Comparison of ENCODE assay signal across 9 cellular contexts in genomic region chr10:114874827-114875541, GRCh38. TPM values are rescaled to one million over a fixed set of nuclear protein-coding genes. Genes with fewer than 3 reads are reported as not detected.
A peak's percentile ranks its signal among the peaks of the same experiment; 100 is the strongest.
DNase-seq lines count a peak whose midpoint lies in the region; ATAC-seq and TF ChIP-seq lines count a peak whose summit lies in the region.
"Had no signal": no experiment of that assay in that cellular context is flagged by ENCODE, and none has a peak within 500 bp of the region (broad histone marks: within the 10 kb centered on the region; RNA-seq: fewer than 3 reads in every experiment).

No MANE protein-coding gene starts in this region.

- H2BK15ac ChIP-seq in mesenchymal stem cell (ENCODE audit: low read depth, poor library complexity, severe bottlenecking): no peak overlapping the region

- no peak overlapping the region for H3K14ac ChIP-seq in mesenchymal stem cell (ENCODE audit: low read length in 2 of 2)

- no peak overlapping the region for H2AFZ ChIP-seq in mesenchymal stem cell (ENCODE audit: low read depth, low read length)

- H3K27me3 ChIP-seq in adipocyte (replicated peaks; ENCODE audit: control insufficient read depth, insufficient read depth, low read length): no peaks in the 10 kb centered on the region
- H3K27me3 ChIP-seq in mesenchymal stem cell (ENCODE audit: control insufficient read depth in 1 of 2, insufficient read depth in 1 of 2, low read length in 2 of 2): no peaks in the 10 kb centered on the region

- DNase-seq in NCI-H748 (lab: John Stamatoyannopoulos, UW; ENCODE audit: unreplicated experiment) (peak; percentile 2), NCI-H748 treated with DMSO at 0.1 percent for 48 hours (lab: John Stamatoyannopoulos, UW) (no peak), HEK293T (ENCODE audit: extremely low spot score) (peak; percentile 72), adipocyte (ENCODE audit: low read depth) (peak; percentile 54), mesenchymal stem cell (peak; percentile 82), cerebellum (ENCODE audit: low spot score) (no peak)

- peak overlapping the region; percentile 57 for H3K27ac ChIP-seq in mesenchymal stem cell (ENCODE audit: low read length, poor library complexity, severe bottlenecking)
- H3K27ac ChIP-seq: A549 had no signal

- ATAC-seq in HG03378 (IDR thresholded peaks at IDR 0.05; ENCODE audit: unreplicated experiment) (no peak), GM18873 (IDR thresholded peaks at IDR 0.05; ENCODE audit: low FRiP score, unreplicated experiment) (no peak)
- ATAC-seq: A549 had no signal

- H3K23ac ChIP-seq in mesenchymal stem cell (ENCODE audit: low read length in 2 of 2): no peak overlapping the region

- WGBS in mesenchymal stem cell: 25% methylated on average over 19 of the region's 19 CpGs

- H3K18ac ChIP-seq in mesenchymal stem cell (ENCODE audit: low read depth in 1 of 2, low read length in 2 of 2): peak overlapping the region in 1 of 2 experiments; percentile 3

- no peaks in the 10 kb centered on the region for H3K79me1 ChIP-seq in mesenchymal stem cell (replicated peaks; ENCODE audit: low read length, poor library complexity, severe bottlenecking)

- H2BK120ac ChIP-seq in mesenchymal stem cell (ENCODE audit: low read depth, low read length): no peak overlapping the region

- no peak overlapping the region for H3K4me3 ChIP-seq in adipocyte (ENCODE audit: low read length)
- peak overlapping the region in 1 of 2 experiments; percentile 42 for H3K4me3 ChIP-seq in mesenchymal stem cell (ENCODE audit: insufficient read depth in 1 of 2, low read depth in 1 of 2, low read length in 2 of 2)
- H3K4me3 ChIP-seq: A549 had no signal

- H3K4me1 ChIP-seq in adipocyte (ENCODE audit: control insufficient read depth, insufficient read depth, low read length) (peaks cover 16% of the 10 kb centered on the region), mesenchymal stem cell (ENCODE audit: control insufficient read depth, insufficient read depth, low read depth, low read length) (peaks cover 3% of the 10 kb centered on the region)

- H2BK12ac ChIP-seq in mesenchymal stem cell (ENCODE audit: low read length in 2 of 2): no peak overlapping the region

- H3K4me2 ChIP-seq in mesenchymal stem cell (ENCODE audit: low read length, poor library complexity, severe bottlenecking): no peak overlapping the region
- H3K4me2 ChIP-seq: A549 had no signal

- H3K9me3 ChIP-seq in adipocyte (ENCODE audit: control insufficient read depth, low read length) (no peaks in the 10 kb centered on the region), mesenchymal stem cell (ENCODE audit: control insufficient read depth, low read length) (no peaks in the 10 kb centered on the region)
- H3K9me3 ChIP-seq: A549 had no signal

- H2AK5ac ChIP-seq in mesenchymal stem cell (ENCODE audit: low read length, severe bottlenecking): no peak overlapping the region

- CTCF ChIA-PET in HEK293T (lab: Yijun Ruan, JAX): no interaction called here

- H3K36me3 ChIP-seq in adipocyte (ENCODE audit: control insufficient read depth, insufficient read depth, low read length, severe bottlenecking) (no peaks in the 10 kb centered on the region), mesenchymal stem cell (ENCODE audit: control insufficient read depth in 1 of 2, insufficient read depth in 2 of 2, low read depth in 1 of 2, low read length in 2 of 2) (no peaks in the 10 kb centered on the region)

- POLR2A ChIA-PET in HEK293T (lab: Yijun Ruan, JAX): no interaction called here

- H2BK5ac ChIP-seq in mesenchymal stem cell (ENCODE audit: low read depth, low read length, poor library complexity, severe bottlenecking): no peak overlapping the region

- H4K91ac ChIP-seq in mesenchymal stem cell (ENCODE audit: low read length): no peak overlapping the region

- no peak overlapping the region for H3K4ac ChIP-seq in mesenchymal stem cell (ENCODE audit: low read depth in 1 of 2, low read length in 2 of 2)

- H4K8ac ChIP-seq in mesenchymal stem cell (ENCODE audit: low read length): peak overlapping the region; percentile 14

- H3K9ac ChIP-seq in adipocyte (ENCODE audit: low read length) (peak overlapping the region; percentile 36), mesenchymal stem cell (ENCODE audit: low read length) (peak overlapping the region; percentile 9)

TF ChIP-seq in HEK293T, 16 proteins besides CTCF, POLR2A, EP300 and RAD21:
- TF ChIP-seq SP1 (IDR thresholded peaks at IDR 0.05): no peak

RNA-seq across cellular contexts. Expression of gene FHIP2A, which starts 53.4 kb away (rescaled TPM):
- polyA plus RNA-seq in mesenchymal stem cell (2013, experiment 1 of 2): 15.5 TPM
- 15.3 TPM for polyA plus RNA-seq in mesenchymal stem cell (2013, experiment 2 of 2)
- 33.9 TPM for total RNA-seq in cerebellum

Comparison
In these comparisons a context has a peak if more than half of its experiments do, and no peak if none do; other contexts are left out.
1. DNase-seq: peak in NCI-H748 (single experiment), HEK293T (single experiment), adipocyte (single experiment) and mesenchymal stem cell (single experiment); none in NCI-H748 treated with DMSO at 0.1 percent for 48 hours (single experiment) and cerebellum (single experiment).